15 cellular contexts compared by ENCODE assay signal in the genomic region with DNA sequence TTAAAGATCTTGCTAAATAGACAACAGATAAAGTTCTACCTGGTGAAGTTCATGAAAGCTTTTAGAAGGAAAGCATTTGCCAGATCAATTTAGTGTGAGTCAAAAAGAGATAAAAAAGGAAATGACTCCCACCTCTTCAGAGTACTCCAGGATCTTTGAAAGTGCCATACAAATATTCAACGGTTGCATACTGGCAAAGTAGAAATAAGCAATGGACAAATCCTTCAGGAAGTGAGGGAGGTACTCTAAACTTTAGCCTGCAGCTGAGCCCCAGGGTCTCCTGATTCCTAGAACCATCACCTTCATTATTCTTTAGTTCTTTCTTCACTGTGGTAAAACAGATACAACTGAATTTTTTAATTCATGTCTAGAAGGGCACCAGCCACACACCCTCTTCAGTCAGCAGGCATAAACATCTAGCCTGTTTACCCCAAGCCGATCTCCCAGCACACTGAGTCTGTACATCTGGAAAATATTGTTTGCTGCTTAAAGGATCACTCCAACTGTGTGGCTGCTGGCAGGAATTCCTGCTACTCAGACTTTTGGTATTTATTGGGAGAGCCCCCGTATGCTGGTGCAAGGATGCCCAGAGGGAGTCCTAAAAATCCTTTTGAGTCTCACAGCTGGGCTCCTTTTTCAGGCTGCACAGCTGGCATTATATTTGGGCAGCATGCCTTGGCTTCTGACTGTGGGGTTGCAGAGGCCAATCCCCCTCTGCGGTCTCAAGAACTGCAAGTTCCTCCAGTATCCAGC.
A peak's percentile ranks its signal among the peaks of the same experiment; 100 is the strongest.
DNase-seq lines count a peak whose midpoint lies in the region; ATAC-seq and TF ChIP-seq lines count a peak whose summit lies in the region.
"Had no signal": no experiment of that assay in that cellular context is flagged by ENCODE, and none has a peak within 500 bp of the region (broad histone marks: within the 10 kb centered on the region; RNA-seq: fewer than 3 reads in every experiment).

No MANE protein-coding gene starts in this region.

- BruUV-seq in MCF 10A (replicated peaks; lab: Mats Ljungman, UMichigan) (no TSS peak), mammary epithelial cell (replicated peaks; lab: Mats Ljungman, UMichigan) (no TSS peak)

- dilution Hi-C loops in mammary epithelial cell (cut with HindIII; ENCODE audit: low sequenced_read_pairs) = no loop called here

- intact Hi-C loops in MCF 10A (cut with micrococcal nuclease) = no loop called here
- intact Hi-C loops in mammary epithelial cell (cut with micrococcal nuclease) = no loop called here
- intact Hi-C loops in aorta (cut with DNase I) = no loop called here
- intact Hi-C loops in body of pancreas (cut with DNase I) = no loop called here

- H3K9me3 ChIP-seq in mammary epithelial cell (replicated peaks; ENCODE audit: insufficient read depth, low read length) = no peaks in the 10 kb centered on the region
- no peaks in the 10 kb centered on the region for H3K9me3 ChIP-seq in adipocyte (ENCODE audit: control insufficient read depth, low read length)
- H3K9me3 ChIP-seq in iPS-20b (ENCODE audit: insufficient read depth, low read depth, low read length) = no peaks in the 10 kb centered on the region
- H3K9me3 ChIP-seq in aorta (ENCODE audit: control insufficient read depth, low read length) = no peaks in the 10 kb centered on the region
- H3K9me3 ChIP-seq in body of pancreas = no peaks in the 10 kb centered on the region
- H3K9me3 ChIP-seq: colonic mucosa had no signal

- H3K27ac Mint-ChIP-seq in MCF 10A (ENCODE audit: low read depth, unreplicated experiment) = peak overlapping the region; percentile 40
- H3K27ac Mint-ChIP-seq: activated T-helper 17 cell treated with anti-CD3 and anti-CD28 coated beads, Interleukin-2, amount 50 U/mL, for 72 hours; naive thymus-derived CD8-positive, alpha-beta T cell had no signal

- POLR2A ChIA-PET in MCF 10A (lab: Yijun Ruan, JAX) = interaction anchor here (0.8 to 2.1 kb wide), 3 partner anchors 59 to 98 kb away, joined by 3 to 7 read pairs (median 4); no protein-coding TSS in a partner anchor

- H3K27me3 ChIP-seq in mammary epithelial cell (ENCODE audit: insufficient read depth, low read length) (no peaks in the 10 kb centered on the region), adipocyte (replicated peaks; ENCODE audit: control insufficient read depth, insufficient read depth, low read length) (no peaks in the 10 kb centered on the region), iPS-20b (ENCODE audit: insufficient read depth, low read length) (no peaks in the 10 kb centered on the region), aorta (ENCODE audit: control insufficient read depth in 1 of 2, insufficient read depth in 2 of 2, low read length in 1 of 2) (no peaks in the 10 kb centered on the region), body of pancreas (no peaks in the 10 kb centered on the region)
- H3K27me3 ChIP-seq: colonic mucosa had no signal

- WGBS in mammary epithelial cell (ENCODE audit: low coverage, missing lambda C conversion rate) = 48% methylated on average over 4 of the region's 4 CpGs
- WGBS in aorta, 2 donors = 25 to 27% methylated on average over 4 of the region's 4 CpGs
- 82 to 86% methylated on average over 4 of the region's 4 CpGs for WGBS in body of pancreas, 2 donors

- peak; percentile 19 for ATAC-seq in aorta (ENCODE audit: low FRiP score)
- ATAC-seq in body of pancreas = no peak
- ATAC-seq: activated T-helper 17 cell treated with anti-CD3 and anti-CD28 coated beads, Interleukin-2, amount 50 U/mL, for 72 hours; HCT116; naive thymus-derived CD8-positive, alpha-beta T cell had no signal

- no peak overlapping the region for H2AFZ ChIP-seq in mammary epithelial cell (ENCODE audit: low read depth, low read length)

- no peaks in the 10 kb centered on the region for H4K20me1 ChIP-seq in mammary epithelial cell (ENCODE audit: insufficient read depth, low read length)

- DNase-seq in MCF 10A (ENCODE audit: unreplicated experiment) (peak; percentile 52), mammary epithelial cell (no peak), adipocyte (ENCODE audit: low read depth) (peak; percentile 92), aorta (no peak), SKM-1 (lab: John Stamatoyannopoulos, UW; ENCODE audit: unreplicated experiment) (no peak), body of pancreas (no peak)
- no peak for DNase-seq in activated CD4-positive, CD25-positive, alpha-beta regulatory T cell treated with anti-CD3 and anti-CD28 coated beads, Interleukin-2, amount 50 U/mL, for 72 hours
- DNase-seq: AML-193; colonic mucosa; naive thymus-derived CD8-positive, alpha-beta T cell; NCI-H1436; substantia nigra had no signal

- H3K27ac ChIP-seq in mammary epithelial cell (ENCODE audit: insufficient read depth, low read depth, low read length) (no peak overlapping the region), iPS-20b (ENCODE audit: low read length) (no peak overlapping the region), aorta (ENCODE audit: low read depth in 1 of 2, low read length in 2 of 2) (no peak overlapping the region), body of pancreas (no peak overlapping the region)
- H3K27ac ChIP-seq: colonic mucosa had no signal

- H3K4me2 ChIP-seq in mammary epithelial cell (ENCODE audit: insufficient read depth, low read depth, low read length) = no peak overlapping the region

- H3K27me3 Mint-ChIP-seq in MCF 10A (ENCODE audit: insufficient read depth, unreplicated experiment) = no peaks in the 10 kb centered on the region

- in situ Hi-C loops in mammary epithelial cell (cut with MboI; ENCODE audit: low sequenced_read_pairs in 2 of 2) = loop anchor here in 1 of 2 donors (10.0 kb wide), 1 partner anchor 102 kb away; no protein-coding TSS in a partner anchor

- no peaks in the 10 kb centered on the region for H3K36me3 Mint-ChIP-seq in MCF 10A (ENCODE audit: insufficient read depth, unreplicated experiment)
- H3K36me3 Mint-ChIP-seq: naive thymus-derived CD8-positive, alpha-beta T cell had no signal

- no peak for TF ChIP-seq POLR2A in body of pancreas (IDR thresholded peaks at IDR 0.05)

- H3K4me3 Mint-ChIP-seq in MCF 10A (ENCODE audit: unreplicated experiment) = no peak overlapping the region
- H3K4me3 Mint-ChIP-seq: activated T-helper 17 cell treated with anti-CD3 and anti-CD28 coated beads, Interleukin-2, amount 50 U/mL, for 72 hours; naive thymus-derived CD8-positive, alpha-beta T cell had no signal

- peaks cover 12% of the 10 kb centered on the region for H3K4me1 ChIP-seq in mammary epithelial cell (ENCODE audit: insufficient read depth, low read length)
- peaks cover 50% of the 10 kb centered on the region for H3K4me1 ChIP-seq in adipocyte (ENCODE audit: control insufficient read depth, insufficient read depth, low read length)
- H3K4me1 ChIP-seq in iPS-20b (ENCODE audit: insufficient read depth, low read length) = peaks cover 33% of the 10 kb centered on the region; the same call in 1 of the 2 replicates
- peaks cover 0 to 5% of the 10 kb centered on the region in 2 donors for H3K4me1 ChIP-seq in aorta (ENCODE audit: control insufficient read depth in 1 of 2, insufficient read depth in 2 of 2, low read length in 2 of 2)
- peaks cover 9% of the 10 kb centered on the region for H3K4me1 ChIP-seq in body of pancreas
- H3K4me1 ChIP-seq: colonic mucosa had no signal

- H3K36me3 ChIP-seq in mammary epithelial cell (ENCODE audit: insufficient read depth, low read length) (no peaks in the 10 kb centered on the region), adipocyte (ENCODE audit: control insufficient read depth, insufficient read depth, low read length, severe bottlenecking) (no peaks in the 10 kb centered on the region), iPS-20b (ENCODE audit: insufficient read depth, low read depth, low read length) (no peaks in the 10 kb centered on the region), aorta (ENCODE audit: control insufficient read depth in 1 of 2, insufficient read depth in 2 of 2, low read length in 1 of 2) (no peaks in the 10 kb centered on the region), body of pancreas (replicated peaks in 1 of 2; ENCODE audit: insufficient read depth in 1 of 2, low read depth in 2 of 2) (no peaks in the 10 kb centered on the region)
- H3K36me3 ChIP-seq: colonic mucosa had no signal

- CTCF ChIA-PET in MCF 10A (lab: Yijun Ruan, JAX) (interaction anchor here (0.5 to 1.4 kb wide), 3 partner anchors 10 to 141 kb away, joined by 3 to 6 read pairs (median 3); no protein-coding TSS in a partner anchor), mammary epithelial cell (lab: Charles Lee; ENCODE audit: low non-redundant PET) (no interaction called here)

- peaks cover 37% of the 10 kb centered on the region for H3K4me1 Mint-ChIP-seq in MCF 10A (ENCODE audit: insufficient read depth, unreplicated experiment)
- H3K4me1 Mint-ChIP-seq: activated T-helper 17 cell treated with anti-CD3 and anti-CD28 coated beads, Interleukin-2, amount 50 U/mL, for 72 hours had no signal

- H3K9me3 Mint-ChIP-seq in MCF 10A (ENCODE audit: unreplicated experiment) = no peaks in the 10 kb centered on the region
- H3K9me3 Mint-ChIP-seq: activated T-helper 17 cell treated with anti-CD3 and anti-CD28 coated beads, Interleukin-2, amount 50 U/mL, for 72 hours; naive thymus-derived CD8-positive, alpha-beta T cell had no signal

- no peak overlapping the region for H3K9ac ChIP-seq in mammary epithelial cell (ENCODE audit: insufficient read depth, low read length)
- H3K9ac ChIP-seq in adipocyte (ENCODE audit: low read length) = peak overlapping the region; percentile 26
- H3K9ac ChIP-seq in iPS-20b (ENCODE audit: low read depth, low read length) = no peak overlapping the region; the same call in 1 of the 2 replicates

- no peak overlapping the region for H3K4me3 ChIP-seq in mammary epithelial cell (replicated peaks in 1 of 3; ENCODE audit: insufficient read depth in 1 of 3, low read depth in 2 of 3, low read length in 3 of 3)
- peak overlapping the region; percentile 51 for H3K4me3 ChIP-seq in adipocyte (ENCODE audit: low read length)
- peak overlapping the region; percentile 10; the same call in 1 of the 2 replicates for H3K4me3 ChIP-seq in iPS-20b (ENCODE audit: low read length)
- no peak overlapping the region for H3K4me3 ChIP-seq in aorta (ENCODE audit: low read length in 2 of 2)
- no peak overlapping the region for H3K4me3 ChIP-seq in body of pancreas
- H3K4me3 ChIP-seq: colonic mucosa had no signal

- H3K79me2 ChIP-seq in mammary epithelial cell (ENCODE audit: insufficient read depth, low read length) = no peaks in the 10 kb centered on the region

- TF ChIP-seq CTCF in MCF 10A (IDR thresholded peaks at IDR 0.05; ENCODE audit: unreplicated experiment) (no peak), mammary epithelial cell (conservative IDR thresholded peaks at IDR 0.05 in 1 of 2, IDR thresholded peaks at IDR 0.05 in 1 of 2; ENCODE audit: extremely low read depth in 1 of 2, insufficient read depth in 1 of 2, low read depth in 1 of 2, low read length in 2 of 2) (no peak), body of pancreas (IDR thresholded peaks at IDR 0.05) (no peak)

Comparison
In these comparisons a context has a peak if more than half of its experiments do, and no peak if none do; other contexts are left out.
1. DNase-seq: peak in MCF 10A (single experiment) and adipocyte (single experiment); none in mammary epithelial cell (single experiment), aorta (0 of 2), activated CD4-positive, CD25-positive, alpha-beta regulatory T cell treated with anti-CD3 and anti-CD28 coated beads, Interleukin-2, amount 50 U/mL, for 72 hours (single experiment), SKM-1 (single experiment) and body of pancreas (0 of 4).
2. H3K4me3 ChIP-seq: peak in adipocyte (single experiment) and iPS-20b (single experiment); none in mammary epithelial cell (0 of 3), aorta (0 of 2) and body of pancreas (0 of 2).